ENCODE assay signal across 1 cellular context in genomic region chr20:50192364-50193168, GRCh38.
TF ChIP-seq lines count a peak whose summit lies in the region.

No MANE protein-coding gene starts in this region.

TF ChIP-seq in K562, 482 proteins besides CTCF, POLR2A, EP300 and RAD21 (continued from another document and continues in another):
- no peak for TF ChIP-seq CCNT2 (IDR thresholded peaks at IDR 0.05; ENCODE audit: borderline replicate concordance, extremely low read depth, insufficient read length, low read depth, low read length)
- TF ChIP-seq SOX6 (IDR thresholded peaks at IDR 0.05) = no peak
- TF ChIP-seq BRF1 (IDR thresholded peaks at IDR 0.05; ENCODE audit: borderline replicate concordance, extremely low read depth, insufficient read length) = no peak
- no peak for TF ChIP-seq ILK (tag; IDR thresholded peaks at IDR 0.05; ENCODE audit: borderline replicate concordance, low read depth)
- TF ChIP-seq GTF2F1 (IDR thresholded peaks at IDR 0.05; ENCODE audit: low read depth, low read length) = no peak
- no peak for TF ChIP-seq ZNF140 (CRISPR knock-in tag; IDR thresholded peaks at IDR 0.05)
- peak; percentile 99 for TF ChIP-seq MNT (conservative IDR thresholded peaks at IDR 0.05)
- no peak for TF ChIP-seq SMARCE1 (IDR thresholded peaks at IDR 0.05)
- peak; percentile 91 for TF ChIP-seq PKNOX1 (IDR thresholded peaks at IDR 0.05)
- TF ChIP-seq ZBTB11 (CRISPR knock-in tag; IDR thresholded peaks at IDR 0.05) = no peak
- TF ChIP-seq BHLHE40 (IDR thresholded peaks at IDR 0.05; ENCODE audit: low read length) = peak; percentile 91
- peak; percentile 18; the same call in 1 of the 2 replicates for TF ChIP-seq GTF2E2 (tag; IDR thresholded peaks at IDR 0.05)
- 0 out of 2 replicates have a peak, but pooled peaks have one; percentile 39 for TF ChIP-seq ZNF766 (CRISPR knock-in tag; conservative IDR thresholded peaks at IDR 0.05)
- peak in 1 of 2 experiments; percentile 81; a peak in 1 of 4 replicates for TF ChIP-seq ZNF318 (IDR thresholded peaks at IDR 0.05; ENCODE audit: borderline replicate concordance in 1 of 2, low read depth in 1 of 2)
- no peak for TF ChIP-seq ATF1 (CRISPR knock-in tag; IDR thresholded peaks at IDR 0.05)
- TF ChIP-seq ATF1 (tag; IDR thresholded peaks at IDR 0.05) = peak; percentile 46
- no peak for TF ChIP-seq CUX1 (CRISPR knock-in tag; IDR thresholded peaks at IDR 0.05)
- no peak for TF ChIP-seq PHTF2 (CRISPR knock-in tag; IDR thresholded peaks at IDR 0.05)
- TF ChIP-seq KDM5B (IDR thresholded peaks at IDR 0.05; ENCODE audit: insufficient replicate concordance, low read depth, low read length) = no peak
- TF ChIP-seq HIVEP1 (CRISPR knock-in tag; IDR thresholded peaks at IDR 0.05) = no peak
- no peak for TF ChIP-seq MCM7 (IDR thresholded peaks at IDR 0.05)
- TF ChIP-seq ZNF707 (CRISPR knock-in tag; conservative IDR thresholded peaks at IDR 0.05) = no peak
- TF ChIP-seq ZFPM2 (CRISPR knock-in tag; IDR thresholded peaks at IDR 0.05) = no peak
- no peak for TF ChIP-seq EWSR1 (IDR thresholded peaks at IDR 0.05; ENCODE audit: borderline replicate concordance, low read depth, partially characterized antibody)
- TF ChIP-seq ARID4B (CRISPR knock-in tag; IDR thresholded peaks at IDR 0.05) = peak; percentile 66; the same call in 1 of the 2 replicates
- TF ChIP-seq POLR2G (IDR thresholded peaks at IDR 0.05; ENCODE audit: low read depth, low read length) = peak; percentile 68
- no peak for TF ChIP-seq FOS (IDR thresholded peaks at IDR 0.05; ENCODE audit: extremely low read depth, insufficient read length)
- peak; percentile 73 to 82 for TF ChIP-seq FOXA3 (CRISPR knock-in tag; conservative IDR thresholded peaks at IDR 0.05 in 1 of 2, IDR thresholded peaks at IDR 0.05 in 1 of 2)
- TF ChIP-seq DNMT1 (IDR thresholded peaks at IDR 0.05) = no peak
- TF ChIP-seq ZNF175 (CRISPR knock-in tag; IDR thresholded peaks at IDR 0.05; ENCODE audit: low read depth) = 0 out of 2 replicates have a peak, but pooled peaks have one; percentile 23
- peak; percentile 97; the same call in 1 of the 2 replicates for TF ChIP-seq SRSF3 (IDR thresholded peaks at IDR 0.05; ENCODE audit: insufficient read depth, low read length)
- TF ChIP-seq TAF9B (IDR thresholded peaks at IDR 0.05; ENCODE audit: partially characterized antibody) = peak; percentile 83
- no peak for TF ChIP-seq NR2C2 (CRISPR knock-in tag; IDR thresholded peaks at IDR 0.05)
- peak; percentile 24; the same call in 1 of the 2 replicates for TF ChIP-seq NR2C2 (tag; IDR thresholded peaks at IDR 0.05)
